10 cellular contexts compared by ENCODE assay signal in the genomic region with DNA sequence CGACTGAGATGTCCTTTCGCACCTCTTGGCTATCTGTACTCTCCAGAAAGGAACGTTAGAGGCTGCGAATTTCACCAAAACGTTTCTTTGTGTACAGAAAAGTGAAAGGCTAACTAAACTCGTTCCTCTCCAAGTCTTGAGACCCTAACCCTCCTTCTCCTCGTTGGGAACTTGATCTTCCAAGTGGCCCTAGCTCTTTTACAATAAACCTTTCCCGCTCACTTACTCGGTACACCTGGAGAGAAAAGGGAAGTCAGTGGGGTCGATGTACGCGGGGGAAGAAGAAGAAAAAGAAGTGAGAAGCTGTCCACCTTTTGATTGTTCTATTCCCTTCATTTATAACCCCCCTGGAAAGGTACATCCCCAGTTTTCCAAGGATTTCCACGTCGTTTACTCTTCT.
DNase-seq lines count a peak whose midpoint lies in the region; ATAC-seq and TF ChIP-seq lines count a peak whose summit lies in the region.
"Had no signal": no experiment of that assay in that cellular context is flagged by ENCODE, and none has a peak within 500 bp of the region (broad histone marks: within the 10 kb centered on the region; RNA-seq: fewer than 3 reads in every experiment).

No MANE protein-coding gene starts in this region.

- H3K27me3 ChIP-seq in Peyer's patch: no peaks in the 10 kb centered on the region

- no peak for TF ChIP-seq POLR2A in Peyer's patch (IDR thresholded peaks at IDR 0.05)

- no peaks in the 10 kb centered on the region for H3K36me3 Mint-ChIP-seq in progenitor cell of endocrine pancreas (ENCODE audit: insufficient read depth)

- H3K4me3 ChIP-seq in GM12875 (ENCODE audit: low read depth, low read length): peak overlapping the region; percentile 24
- H3K4me3 ChIP-seq in Peyer's patch: peak overlapping the region in 3 of 4 donors; percentile 65 to 91 (median 85)

- TF ChIP-seq CTCF in GM12875 (IDR thresholded peaks at IDR 0.05; ENCODE audit: borderline replicate concordance, insufficient read depth, low read depth, low read length) (no peak), Peyer's patch (IDR thresholded peaks at IDR 0.05) (no peak), progenitor cell of endocrine pancreas (IDR thresholded peaks at IDR 0.05; ENCODE audit: unreplicated experiment) (no peak)

- H3K9me3 Mint-ChIP-seq in progenitor cell of endocrine pancreas (ENCODE audit: low read depth): no peaks in the 10 kb centered on the region

- no peaks in the 10 kb centered on the region for H3K9me3 ChIP-seq in Peyer's patch
- H3K9me3 ChIP-seq: pancreas had no signal

- H3K27me3 Mint-ChIP-seq in progenitor cell of endocrine pancreas: peaks cover 33% of the 10 kb centered on the region

- H3K4me3 Mint-ChIP-seq in progenitor cell of endocrine pancreas (ENCODE audit: low read depth): peak overlapping the region; percentile 73

- no peaks in the 10 kb centered on the region for H3K36me3 ChIP-seq in Peyer's patch
- H3K36me3 ChIP-seq: pancreas had no signal

- peak overlapping the region in 3 of 4 donors; percentile 85 to 98 (median 97) for H3K27ac ChIP-seq in Peyer's patch

- DNase-seq in Peyer's patch (no peak), germinal center (ENCODE audit: low spot score) (peak; percentile 7), progenitor cell of endocrine pancreas (ENCODE audit: low spot score, unreplicated experiment) (no peak), retina (no peak), GM19240 (ENCODE audit: insufficient read length, low spot score) (no peak)
- no peak for DNase-seq in stimulated activated naive CD4-positive, alpha-beta T cell treated with Interleukin-2 at 50 U/mL for 16 hours (lab: John Stamatoyannopoulos, UW)

- H3K4me1 ChIP-seq in Peyer's patch: peaks cover 0 to 10% (median 4%) of the 10 kb centered on the region in 4 donors

- H3K27ac Mint-ChIP-seq in progenitor cell of endocrine pancreas: peak overlapping the region; percentile 84

- ATAC-seq in HG03432 (IDR thresholded peaks at IDR 0.05; ENCODE audit: unreplicated experiment): no peak
- ATAC-seq: esophagus mucosa had no signal

- H3K4me1 Mint-ChIP-seq in progenitor cell of endocrine pancreas (ENCODE audit: low read depth): peaks cover 33% of the 10 kb centered on the region
